In genomic region chr5:145437627-145438026, GRCh38 we compare ENCODE assay signal across 10 cellular contexts.
"Had no signal": no experiment of that assay in that cellular context is flagged by ENCODE, and none has a peak within 500 bp of the region (broad histone marks: within the 10 kb centered on the region; RNA-seq: fewer than 3 reads in every experiment).

No MANE protein-coding gene starts in this region.

- H3K4me3 ChIP-seq: GM23338, HAP-1, K562 had no signal

- H2AFZ ChIP-seq: GM23338 had no signal

- H3K9me3 ChIP-seq: HAP-1 had no signal

- ATAC-seq: GM23338, HCT116, K562 had no signal

- H3K4me2 ChIP-seq: GM23338 had no signal

- FAIRE-seq: HTR-8/SVneo, K562 had no signal

- H3K36me3 ChIP-seq: HAP-1 had no signal

- H3K4me1 ChIP-seq: HAP-1 had no signal

- H3K27ac ChIP-seq: HL-60 had no signal

- DNase-seq: H7, HFFc6, IMR-90, KG1 had no signal
